ENCODE assay signal across 11 cellular contexts in the genomic region with DNA sequence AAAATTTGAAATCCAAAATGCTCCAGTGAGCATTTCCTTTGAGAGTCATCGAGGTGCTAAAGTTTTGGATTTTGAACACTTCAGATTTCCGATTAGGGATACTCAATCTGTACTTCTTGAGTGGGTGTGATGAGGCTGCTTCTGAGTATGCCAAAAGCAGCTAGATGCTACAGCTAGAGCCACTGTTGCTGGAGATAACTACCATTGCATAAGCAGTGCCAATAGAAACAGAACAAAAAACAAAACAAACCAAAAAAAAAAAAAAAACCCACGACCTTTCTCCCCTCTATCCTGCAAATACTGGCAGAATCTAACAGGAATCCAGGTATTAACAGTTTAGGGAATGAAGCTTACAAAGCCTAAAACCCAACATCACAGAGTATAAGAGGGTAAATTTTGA. TPM values are rescaled to one million over a fixed set of nuclear protein-coding genes. Genes with fewer than 3 reads are reported as not detected.
"Had no signal": no experiment of that assay in that cellular context is flagged by ENCODE, and none has a peak within 500 bp of the region (broad histone marks: within the 10 kb centered on the region; RNA-seq: fewer than 3 reads in every experiment).

No MANE protein-coding gene starts in this region.

- H3K27me3 ChIP-seq: colonic mucosa, upper lobe of left lung had no signal

- H3K27ac ChIP-seq: colonic mucosa, upper lobe of left lung had no signal

- H3K4me1 ChIP-seq: colonic mucosa, upper lobe of left lung had no signal

- H3K4me3 ChIP-seq: colonic mucosa, lung, upper lobe of left lung had no signal

- H3K9me3 ChIP-seq: colonic mucosa, upper lobe of left lung had no signal

- H3K36me3 ChIP-seq: colonic mucosa had no signal

- DNase-seq: activated CD4-positive, alpha-beta T cell treated with anti-CD3 and anti-CD28 coated beads, Interleukin-2, amount 50 U/mL, for 48 hours; colonic mucosa; erythroblast; left cardiac atrium; posterior cingulate gyrus; retina; stimulated activated CD4-positive, alpha-beta T cell treated with anti-CD3 and anti-CD28 coated beads, Interleukin-2, amount 100 ng/mL, for 24 hours; stimulated activated naive CD4-positive, alpha-beta T cell treated with Interleukin-2 at 50 U/mL for 16 hours; upper lobe of left lung had no signal

RNA-seq across cellular contexts. Expression of a gene that starts 43.5 kb away (rescaled TPM):
- total RNA-seq: colonic mucosa; lung; T-helper 2 cell treated with Interferon-gamma antibody and Interleukin-4, amounts not matched to agents 100 ng/mL and 5 ng/mL, for 36 hours; upper lobe of left lung had no signal
